ENCODE assay signal across 8 cellular contexts in genomic region chr20:10218536-10219451, GRCh38. TPM values are rescaled to one million over a fixed set of nuclear protein-coding genes. Genes with fewer than 3 reads are reported as not detected.
A peak's percentile ranks its signal among the peaks of the same experiment; 100 is the strongest.
DNase-seq lines count a peak whose midpoint lies in the region; ATAC-seq and TF ChIP-seq lines count a peak whose summit lies in the region.

SNAP25 (plus strand) TSS chr20:10218830; CDS start chr20:10275492, 56,662 bp downstream.

- POLR2A ChIA-PET in activated naive CD8-positive, alpha-beta T cell treated with anti-CD3 and anti-CD28 coated beads, Interleukin-2, amount 10 ng/mL, durations not matched to agents 7 days and 5 days (lab: Charles Lee): no interaction called here

- H3K4me3 ChIP-seq in BE2C (ENCODE audit: low read depth, low read length) (peak within 1 kb of the TSS; percentile 98), SJCRH30 (no peak within 1 kb of the TSS)

- H3K36me3 ChIP-seq in BE2C (no peaks in the 10 kb centered on the region), SJCRH30 (no peaks in the 10 kb centered on the region)

- H3K4me1 ChIP-seq in BE2C (no peaks in the 10 kb centered on the region), SJCRH30 (no peaks in the 10 kb centered on the region)

- peaks cover 22% of the 10 kb centered on the region for H3K27me3 Mint-ChIP-seq in activated naive CD8-positive, alpha-beta T cell treated with anti-CD3 and anti-CD28 coated beads, Interleukin-2, amount 10 ng/mL, durations not matched to agents 7 days and 5 days
- H3K27me3 Mint-ChIP-seq in osteocyte (ENCODE audit: unreplicated experiment): peaks cover 47% of the 10 kb centered on the region

- DNase-seq in BE2C: peak; percentile 90
- peak in 70 of 76 experiments; percentile 2 to 72 (median 40) for DNase-seq in HUDEP-2 (lab: John Stamatoyannopoulos, UW; ENCODE audit: unreplicated experiment in 76 of 76)
- peak; percentile 82 for DNase-seq in NOMO-1 treated with DMSO at 0.1 percent for 48 hours (lab: John Stamatoyannopoulos, UW; ENCODE audit: unreplicated experiment)
- peak; percentile 46 for DNase-seq in activated naive CD8-positive, alpha-beta T cell treated with anti-CD3 and anti-CD28 coated beads, Interleukin-2, amount 10 ng/mL, durations not matched to agents 7 days and 5 days
- no peak for DNase-seq in Right ventricle myocardium superior
- DNase-seq in osteocyte (ENCODE audit: extremely low spot score, unreplicated experiment): peak; percentile 86
- no peak for DNase-seq in SJCRH30

- no peak for TF ChIP-seq CTCF in BE2C (IDR thresholded peaks at IDR 0.05; ENCODE audit: low read depth, low read length)
- no peak for TF ChIP-seq CTCF in osteocyte (IDR thresholded peaks at IDR 0.05)

- peak within 1 kb of the TSS; percentile 60 for H3K4me3 Mint-ChIP-seq in activated naive CD8-positive, alpha-beta T cell treated with anti-CD3 and anti-CD28 coated beads, Interleukin-2, amount 10 ng/mL, durations not matched to agents 7 days and 5 days
- peak within 1 kb of the TSS; percentile 75 for H3K4me3 Mint-ChIP-seq in osteocyte (ENCODE audit: unreplicated experiment)

- no peak for ATAC-seq in activated naive CD8-positive, alpha-beta T cell treated with anti-CD3 and anti-CD28 coated beads, Interleukin-2, amount 10 ng/mL, durations not matched to agents 7 days and 5 days (ENCODE audit: low read depth)
- peak; percentile 22 for ATAC-seq in Right ventricle myocardium superior (ENCODE audit: poor library complexity)
- ATAC-seq in GM19023 (IDR thresholded peaks at IDR 0.05; ENCODE audit: unreplicated experiment): no peak

- intact Hi-C loops in Right ventricle myocardium superior (cut with DNase I): no loop called here

- peaks cover 8% of the 10 kb centered on the region for H3K4me1 Mint-ChIP-seq in activated naive CD8-positive, alpha-beta T cell treated with anti-CD3 and anti-CD28 coated beads, Interleukin-2, amount 10 ng/mL, durations not matched to agents 7 days and 5 days
- H3K4me1 Mint-ChIP-seq in osteocyte (ENCODE audit: unreplicated experiment): peaks cover 20% of the 10 kb centered on the region

- H3K27ac ChIP-seq in SJCRH30: no peak within 1 kb of the TSS

- H3K36me3 Mint-ChIP-seq in activated naive CD8-positive, alpha-beta T cell treated with anti-CD3 and anti-CD28 coated beads, Interleukin-2, amount 10 ng/mL, durations not matched to agents 7 days and 5 days: peaks cover 1% of the 10 kb centered on the region
- no peaks in the 10 kb centered on the region for H3K36me3 Mint-ChIP-seq in osteocyte (ENCODE audit: unreplicated experiment)

- H3K27ac Mint-ChIP-seq in activated naive CD8-positive, alpha-beta T cell treated with anti-CD3 and anti-CD28 coated beads, Interleukin-2, amount 10 ng/mL, durations not matched to agents 7 days and 5 days: peak within 1 kb of the TSS; percentile 51
- H3K27ac Mint-ChIP-seq in osteocyte (ENCODE audit: unreplicated experiment): peak within 1 kb of the TSS; percentile 51

- peaks cover 2% of the 10 kb centered on the region for H3K9me3 Mint-ChIP-seq in activated naive CD8-positive, alpha-beta T cell treated with anti-CD3 and anti-CD28 coated beads, Interleukin-2, amount 10 ng/mL, durations not matched to agents 7 days and 5 days
- no peaks in the 10 kb centered on the region for H3K9me3 Mint-ChIP-seq in osteocyte (ENCODE audit: unreplicated experiment)

- H3K27me3 ChIP-seq in BE2C (no peaks in the 10 kb centered on the region), SJCRH30 (peaks cover 9% of the 10 kb centered on the region)

- H3K9me3 ChIP-seq in BE2C (no peaks in the 10 kb centered on the region), SJCRH30 (replicated peaks) (no peaks in the 10 kb centered on the region)

RNA-seq across cellular contexts. Expression of gene SNAP25, which starts in this region (rescaled TPM):
- polyA plus RNA-seq in BE2C (2012; ENCODE audit: insufficient read depth, insufficient read length, low read depth): 61.0 TPM
- total RNA-seq in activated naive CD8-positive, alpha-beta T cell treated with anti-CD3 and anti-CD28 coated beads, Interleukin-2, amount 10 ng/mL, durations not matched to agents 7 days and 5 days: not detected
- total RNA-seq in Right ventricle myocardium superior (not detected), osteocyte (0.81 and 1.6 TPM in 2 replicates)
- total RNA-seq in SJCRH30 (2014; rRNA removed; shearing (Covaris generic)): not detected in 2 replicates

Comparison
In these comparisons a context has a peak if more than half of its experiments do, and no peak if none do; other contexts are left out.
1. Peak in DNase-seq in activated naive CD8-positive, alpha-beta T cell treated with anti-CD3 and anti-CD28 coated beads, Interleukin-2, amount 10 ng/mL, durations not matched to agents 7 days and 5 days; RNA of the gene not detected or under 1 TPM.
2. Peak in ATAC-seq in Right ventricle myocardium superior; RNA of the gene not detected or under 1 TPM.
3. DNase-seq: peak in BE2C (single experiment), HUDEP-2 (70 of 76), NOMO-1 treated with DMSO at 0.1 percent for 48 hours (single experiment) and osteocyte (single experiment); none in Right ventricle myocardium superior (single experiment) and SJCRH30 (0 of 2).